1 cellular context compared by ENCODE assay signal in the genomic region with DNA sequence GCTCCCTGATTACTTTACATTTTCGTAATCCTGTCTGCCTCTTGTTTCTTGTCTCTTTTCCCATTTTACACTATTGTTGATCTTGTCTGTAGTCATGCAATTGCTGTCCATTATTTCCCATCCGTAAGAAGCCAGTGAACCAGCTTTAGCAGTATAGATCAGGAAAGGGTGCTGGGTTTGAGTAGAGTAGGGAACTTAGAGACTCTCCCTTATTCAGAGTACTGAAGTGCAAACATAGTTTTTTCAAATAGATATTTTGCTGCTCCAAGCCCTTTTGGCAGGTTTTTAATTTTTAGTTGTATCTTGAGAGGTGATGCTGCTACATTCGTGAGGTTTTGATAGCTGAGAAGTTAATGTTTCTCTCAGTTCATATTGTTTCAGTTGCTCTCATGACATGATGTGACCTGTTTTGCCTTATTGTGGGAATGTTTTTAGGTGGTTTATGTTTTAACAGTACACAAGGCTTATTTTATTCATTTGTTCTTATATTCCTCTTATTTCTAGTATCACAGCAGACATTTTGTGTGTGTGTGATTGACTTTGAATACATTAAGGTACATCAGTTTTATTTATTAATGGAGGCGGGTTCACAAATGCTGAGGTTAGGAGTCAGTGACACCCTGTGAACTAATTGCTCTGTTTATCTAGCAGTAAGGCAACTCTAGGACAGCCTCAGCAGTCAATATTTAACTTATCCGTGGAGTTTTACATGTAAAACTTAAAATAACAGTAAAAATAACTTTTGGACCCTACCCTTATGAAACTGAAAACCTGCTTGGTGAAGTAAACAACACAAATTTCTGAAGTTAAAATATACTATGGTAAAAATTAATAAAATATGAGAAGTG.
A peak's percentile ranks its signal among the peaks of the same experiment; 100 is the strongest.
TF ChIP-seq lines count a peak whose summit lies in the region.

No MANE protein-coding gene starts in this region.

TF ChIP-seq in HepG2, 621 proteins besides CTCF, POLR2A, EP300 and RAD21 (continued from another document and continues in another):
- TF ChIP-seq, protein P1, sequence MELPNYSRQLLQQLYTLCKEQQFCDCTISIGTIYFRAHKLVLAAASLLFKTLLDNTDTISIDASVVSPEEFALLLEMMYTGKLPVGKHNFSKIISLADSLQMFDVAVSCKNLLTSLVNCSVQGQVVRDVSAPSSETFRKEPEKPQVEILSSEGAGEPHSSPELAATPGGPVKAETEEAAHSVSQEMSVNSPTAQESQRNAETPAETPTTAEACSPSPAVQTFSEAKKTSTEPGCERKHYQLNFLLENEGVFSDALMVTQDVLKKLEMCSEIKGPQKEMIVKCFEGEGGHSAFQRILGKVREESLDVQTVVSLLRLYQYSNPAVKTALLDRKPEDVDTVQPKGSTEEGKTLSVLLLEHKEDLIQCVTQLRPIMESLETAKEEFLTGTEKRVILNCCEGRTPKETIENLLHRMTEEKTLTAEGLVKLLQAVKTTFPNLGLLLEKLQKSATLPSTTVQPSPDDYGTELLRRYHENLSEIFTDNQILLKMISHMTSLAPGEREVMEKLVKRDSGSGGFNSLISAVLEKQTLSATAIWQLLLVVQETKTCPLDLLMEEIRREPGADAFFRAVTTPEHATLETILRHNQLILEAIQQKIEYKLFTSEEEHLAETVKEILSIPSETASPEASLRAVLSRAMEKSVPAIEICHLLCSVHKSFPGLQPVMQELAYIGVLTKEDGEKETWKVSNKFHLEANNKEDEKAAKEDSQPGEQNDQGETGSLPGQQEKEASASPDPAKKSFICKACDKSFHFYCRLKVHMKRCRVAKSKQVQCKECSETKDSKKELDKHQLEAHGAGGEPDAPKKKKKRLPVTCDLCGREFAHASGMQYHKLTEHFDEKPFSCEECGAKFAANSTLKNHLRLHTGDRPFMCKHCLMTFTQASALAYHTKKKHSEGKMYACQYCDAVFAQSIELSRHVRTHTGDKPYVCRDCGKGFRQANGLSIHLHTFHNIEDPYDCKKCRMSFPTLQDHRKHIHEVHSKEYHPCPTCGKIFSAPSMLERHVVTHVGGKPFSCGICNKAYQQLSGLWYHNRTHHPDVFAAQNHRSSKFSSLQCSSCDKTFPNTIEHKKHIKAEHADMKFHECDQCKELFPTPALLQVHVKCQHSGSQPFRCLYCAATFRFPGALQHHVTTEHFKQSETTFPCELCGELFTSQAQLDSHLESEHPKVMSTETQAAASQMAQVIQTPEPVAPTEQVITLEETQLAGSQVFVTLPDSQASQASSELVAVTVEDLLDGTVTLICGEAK (IDR thresholded peaks at IDR 0.05) = no peak
- TF ChIP-seq, protein P1 (CRISPR knock-in tag; IDR thresholded peaks at IDR 0.05) = no peak
- TF ChIP-seq KLF6 (CRISPR knock-in tag; IDR thresholded peaks at IDR 0.05) = no peak
- peak; percentile 52; the same call in 1 of the 2 replicates for TF ChIP-seq DPF2 (CRISPR knock-in tag; IDR thresholded peaks at IDR 0.05; ENCODE audit: borderline replicate concordance, low read depth)
- TF ChIP-seq KLF13 (CRISPR knock-in tag; IDR thresholded peaks at IDR 0.05) = no peak
- TF ChIP-seq, protein P2, sequence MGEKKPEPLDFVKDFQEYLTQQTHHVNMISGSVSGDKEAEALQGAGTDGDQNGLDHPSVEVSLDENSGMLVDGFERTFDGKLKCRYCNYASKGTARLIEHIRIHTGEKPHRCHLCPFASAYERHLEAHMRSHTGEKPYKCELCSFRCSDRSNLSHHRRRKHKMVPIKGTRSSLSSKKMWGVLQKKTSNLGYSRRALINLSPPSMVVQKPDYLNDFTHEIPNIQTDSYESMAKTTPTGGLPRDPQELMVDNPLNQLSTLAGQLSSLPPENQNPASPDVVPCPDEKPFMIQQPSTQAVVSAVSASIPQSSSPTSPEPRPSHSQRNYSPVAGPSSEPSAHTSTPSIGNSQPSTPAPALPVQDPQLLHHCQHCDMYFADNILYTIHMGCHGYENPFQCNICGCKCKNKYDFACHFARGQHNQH (CRISPR knock-in tag; IDR thresholded peaks at IDR 0.05) = no peak
- TF ChIP-seq ASH2L (IDR thresholded peaks at IDR 0.05; ENCODE audit: insufficient read length, low read depth, low read length) = peak; percentile 66
- no peak for TF ChIP-seq KLF12 (CRISPR knock-in tag; IDR thresholded peaks at IDR 0.05; ENCODE audit: borderline replicate concordance)
- TF ChIP-seq ZFY (CRISPR knock-in tag; IDR thresholded peaks at IDR 0.05) = no peak
- TF ChIP-seq ZNF709 (CRISPR knock-in tag; IDR thresholded peaks at IDR 0.05) = no peak
- TF ChIP-seq AGO1 (IDR thresholded peaks at IDR 0.05; ENCODE audit: low read depth, low read length, poor library complexity, severe bottlenecking) = no peak
- TF ChIP-seq ZSCAN21 (CRISPR knock-in tag; IDR thresholded peaks at IDR 0.05; ENCODE audit: borderline replicate concordance) = no peak
- TF ChIP-seq, protein P3, sequence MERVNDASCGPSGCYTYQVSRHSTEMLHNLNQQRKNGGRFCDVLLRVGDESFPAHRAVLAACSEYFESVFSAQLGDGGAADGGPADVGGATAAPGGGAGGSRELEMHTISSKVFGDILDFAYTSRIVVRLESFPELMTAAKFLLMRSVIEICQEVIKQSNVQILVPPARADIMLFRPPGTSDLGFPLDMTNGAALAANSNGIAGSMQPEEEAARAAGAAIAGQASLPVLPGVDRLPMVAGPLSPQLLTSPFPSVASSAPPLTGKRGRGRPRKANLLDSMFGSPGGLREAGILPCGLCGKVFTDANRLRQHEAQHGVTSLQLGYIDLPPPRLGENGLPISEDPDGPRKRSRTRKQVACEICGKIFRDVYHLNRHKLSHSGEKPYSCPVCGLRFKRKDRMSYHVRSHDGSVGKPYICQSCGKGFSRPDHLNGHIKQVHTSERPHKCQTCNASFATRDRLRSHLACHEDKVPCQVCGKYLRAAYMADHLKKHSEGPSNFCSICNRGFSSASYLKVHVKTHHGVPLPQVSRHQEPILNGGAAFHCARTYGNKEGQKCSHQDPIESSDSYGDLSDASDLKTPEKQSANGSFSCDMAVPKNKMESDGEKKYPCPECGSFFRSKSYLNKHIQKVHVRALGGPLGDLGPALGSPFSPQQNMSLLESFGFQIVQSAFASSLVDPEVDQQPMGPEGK (CRISPR knock-in tag; IDR thresholded peaks at IDR 0.05) = no peak
- no peak for TF ChIP-seq FOXP1 (IDR thresholded peaks at IDR 0.05)
- peak; percentile 63 for TF ChIP-seq FOXP1 (CRISPR knock-in tag; IDR thresholded peaks at IDR 0.05)
- TF ChIP-seq FOXA1 (IDR thresholded peaks at IDR 0.05) = 0 out of 2 replicates have a peak, but pooled peaks have one; percentile 33
- TF ChIP-seq FOXA1 (CRISPR knock-in tag; IDR thresholded peaks at IDR 0.05) = peak; percentile 57
- no peak for TF ChIP-seq ZNF570 (CRISPR knock-in tag; IDR thresholded peaks at IDR 0.05; ENCODE audit: borderline replicate concordance)
- TF ChIP-seq HOXA3 (CRISPR knock-in tag; IDR thresholded peaks at IDR 0.05) = no peak
- TF ChIP-seq, protein P4, sequence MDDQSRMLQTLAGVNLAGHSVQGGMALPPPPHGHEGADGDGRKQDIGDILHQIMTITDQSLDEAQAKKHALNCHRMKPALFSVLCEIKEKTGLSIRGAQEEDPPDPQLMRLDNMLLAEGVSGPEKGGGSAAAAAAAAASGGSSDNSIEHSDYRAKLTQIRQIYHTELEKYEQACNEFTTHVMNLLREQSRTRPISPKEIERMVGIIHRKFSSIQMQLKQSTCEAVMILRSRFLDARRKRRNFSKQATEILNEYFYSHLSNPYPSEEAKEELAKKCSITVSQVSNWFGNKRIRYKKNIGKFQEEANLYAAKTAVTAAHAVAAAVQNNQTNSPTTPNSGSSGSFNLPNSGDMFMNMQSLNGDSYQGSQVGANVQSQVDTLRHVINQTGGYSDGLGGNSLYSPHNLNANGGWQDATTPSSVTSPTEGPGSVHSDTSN (CRISPR knock-in tag; IDR thresholded peaks at IDR 0.05; ENCODE audit: borderline replicate concordance) = no peak
- TF ChIP-seq ZNF615 (CRISPR knock-in tag; IDR thresholded peaks at IDR 0.05; ENCODE audit: borderline replicate concordance) = no peak
- no peak for TF ChIP-seq HNRNPH1 (optimal IDR thresholded peaks at IDR 0.05; ENCODE audit: low read depth, low read length)
- no peak for TF ChIP-seq ATM (IDR thresholded peaks at IDR 0.05; ENCODE audit: borderline replicate concordance)
- TF ChIP-seq NR2F2 (IDR thresholded peaks at IDR 0.05; ENCODE audit: borderline replicate concordance, low read depth) = peak; percentile 25; the same call in 1 of the 2 replicates
- TF ChIP-seq, protein P5, sequence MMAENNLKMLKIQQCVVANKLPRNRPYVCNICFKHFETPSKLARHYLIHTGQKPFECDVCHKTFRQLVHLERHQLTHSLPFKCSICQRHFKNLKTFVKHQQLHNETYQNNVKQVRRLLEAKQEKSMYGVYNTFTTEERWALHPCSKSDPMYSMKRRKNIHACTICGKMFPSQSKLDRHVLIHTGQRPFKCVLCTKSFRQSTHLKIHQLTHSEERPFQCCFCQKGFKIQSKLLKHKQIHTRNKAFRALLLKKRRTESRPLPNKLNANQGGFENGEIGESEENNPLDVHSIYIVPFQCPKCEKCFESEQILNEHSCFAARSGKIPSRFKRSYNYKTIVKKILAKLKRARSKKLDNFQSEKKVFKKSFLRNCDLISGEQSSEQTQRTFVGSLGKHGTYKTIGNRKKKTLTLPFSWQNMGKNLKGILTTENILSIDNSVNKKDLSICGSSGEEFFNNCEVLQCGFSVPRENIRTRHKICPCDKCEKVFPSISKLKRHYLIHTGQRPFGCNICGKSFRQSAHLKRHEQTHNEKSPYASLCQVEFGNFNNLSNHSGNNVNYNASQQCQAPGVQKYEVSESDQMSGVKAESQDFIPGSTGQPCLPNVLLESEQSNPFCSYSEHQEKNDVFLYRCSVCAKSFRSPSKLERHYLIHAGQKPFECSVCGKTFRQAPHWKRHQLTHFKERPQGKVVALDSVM (CRISPR knock-in tag; IDR thresholded peaks at IDR 0.05) = no peak
- no peak for TF ChIP-seq NFIB (CRISPR knock-in tag; IDR thresholded peaks at IDR 0.05; ENCODE audit: borderline replicate concordance)
- TF ChIP-seq, protein P6, sequence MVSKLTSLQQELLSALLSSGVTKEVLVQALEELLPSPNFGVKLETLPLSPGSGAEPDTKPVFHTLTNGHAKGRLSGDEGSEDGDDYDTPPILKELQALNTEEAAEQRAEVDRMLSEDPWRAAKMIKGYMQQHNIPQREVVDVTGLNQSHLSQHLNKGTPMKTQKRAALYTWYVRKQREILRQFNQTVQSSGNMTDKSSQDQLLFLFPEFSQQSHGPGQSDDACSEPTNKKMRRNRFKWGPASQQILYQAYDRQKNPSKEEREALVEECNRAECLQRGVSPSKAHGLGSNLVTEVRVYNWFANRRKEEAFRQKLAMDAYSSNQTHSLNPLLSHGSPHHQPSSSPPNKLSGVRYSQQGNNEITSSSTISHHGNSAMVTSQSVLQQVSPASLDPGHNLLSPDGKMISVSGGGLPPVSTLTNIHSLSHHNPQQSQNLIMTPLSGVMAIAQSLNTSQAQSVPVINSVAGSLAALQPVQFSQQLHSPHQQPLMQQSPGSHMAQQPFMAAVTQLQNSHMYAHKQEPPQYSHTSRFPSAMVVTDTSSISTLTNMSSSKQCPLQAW (CRISPR knock-in tag; IDR thresholded peaks at IDR 0.05) = no peak
- TF ChIP-seq, protein P7, sequence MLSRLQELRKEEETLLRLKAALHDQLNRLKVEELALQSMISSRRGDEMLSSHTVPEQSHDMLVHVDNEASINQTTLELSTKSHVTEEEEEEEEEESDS (CRISPR knock-in tag; IDR thresholded peaks at IDR 0.05; ENCODE audit: borderline replicate concordance) = no peak
- TF ChIP-seq ZBTB38 (CRISPR knock-in tag; IDR thresholded peaks at IDR 0.05) = no peak
- TF ChIP-seq ONECUT2 (CRISPR knock-in tag; IDR thresholded peaks at IDR 0.05) = 0 out of 2 replicates have a peak, but pooled peaks have one; percentile 36
- TF ChIP-seq GATAD2A (CRISPR knock-in tag; IDR thresholded peaks at IDR 0.05) = peak; percentile 30; the same call in 1 of the 2 replicates
- 0 out of 2 replicates have a peak, but pooled peaks have one; percentile 19 for TF ChIP-seq PPARG (CRISPR knock-in tag; conservative IDR thresholded peaks at IDR 0.05)
- TF ChIP-seq RXRB (CRISPR knock-in tag; IDR thresholded peaks at IDR 0.05; ENCODE audit: borderline replicate concordance) = peak; percentile 71; the same call in 1 of the 2 replicates
